ENCODE assay signal across 9 cellular contexts in genomic region chr10:59362991-59363390, GRCh38.
DNase-seq lines count a peak whose midpoint lies in the region; ATAC-seq lines count a peak whose summit lies in the region.
"Had no signal": no experiment of that assay in that cellular context is flagged by ENCODE, and none has a peak within 500 bp of the region (broad histone marks: within the 10 kb centered on the region; RNA-seq: fewer than 3 reads in every experiment).

No MANE protein-coding gene starts in this region.

- peak; percentile 34 to 41 for ATAC-seq in stimulated activated naive B cell treated with anti-CD40 and anti-IgM and Interleukin-4, amounts not matched to agents 10 μg/mL and 1 μg/mL and 100 μg/mL, for 72 hours (replicated peaks)
- ATAC-seq in HG02571 (IDR thresholded peaks at IDR 0.05; ENCODE audit: unreplicated experiment) (no peak), HG03439 (IDR thresholded peaks at IDR 0.05; ENCODE audit: unreplicated experiment) (no peak)

- peaks cover 8 to 13% of the 10 kb centered on the region in 2 donors for H3K4me1 Mint-ChIP-seq in stimulated activated naive B cell treated with anti-CD40 and anti-IgM and Interleukin-4, amounts not matched to agents 10 μg/mL and 1 μg/mL and 100 μg/mL, for 72 hours

- no peaks in the 10 kb centered on the region for H3K27me3 ChIP-seq in layer of hippocampus (ENCODE audit: control insufficient read depth, insufficient read depth, low read length)

- H3K27me3 Mint-ChIP-seq in stimulated activated naive B cell treated with anti-CD40 and anti-IgM and Interleukin-4, amounts not matched to agents 10 μg/mL and 1 μg/mL and 100 μg/mL, for 72 hours = peaks cover 19 to 34% of the 10 kb centered on the region in 2 donors

- no peaks in the 10 kb centered on the region for H3K36me3 Mint-ChIP-seq in stimulated activated naive B cell treated with anti-CD40 and anti-IgM and Interleukin-4, amounts not matched to agents 10 μg/mL and 1 μg/mL and 100 μg/mL, for 72 hours
- H3K36me3 Mint-ChIP-seq: CD4-positive, CD25-positive, alpha-beta regulatory T cell had no signal

- DNase-seq in NCI-H446 (lab: John Stamatoyannopoulos, UW) (peak; percentile 31 to 45), NCI-H446 treated with DMSO at 0.1 percent for 48 hours (lab: John Stamatoyannopoulos, UW) (no peak), NCI-H748 (lab: John Stamatoyannopoulos, UW; ENCODE audit: unreplicated experiment) (peak; percentile 89)
- DNase-seq in stimulated activated naive B cell treated with anti-CD40 and anti-IgM and Interleukin-4, amounts not matched to agents 10 μg/mL and 1 μg/mL and 100 μg/mL, for 72 hours = no peak

- H3K27ac ChIP-seq in cingulate gyrus (ENCODE audit: low read depth, low read length) = peak overlapping the region; percentile 98
- H3K27ac ChIP-seq in layer of hippocampus (ENCODE audit: low read depth, low read length) = peak overlapping the region; percentile 81

- no peak overlapping the region for H3K27ac Mint-ChIP-seq in stimulated activated naive B cell treated with anti-CD40 and anti-IgM and Interleukin-4, amounts not matched to agents 10 μg/mL and 1 μg/mL and 100 μg/mL, for 72 hours
- H3K27ac Mint-ChIP-seq: CD4-positive, CD25-positive, alpha-beta regulatory T cell had no signal

- peak overlapping the region; percentile 26 to 45 for H3K4me3 Mint-ChIP-seq in stimulated activated naive B cell treated with anti-CD40 and anti-IgM and Interleukin-4, amounts not matched to agents 10 μg/mL and 1 μg/mL and 100 μg/mL, for 72 hours

- H3K9me3 Mint-ChIP-seq in stimulated activated naive B cell treated with anti-CD40 and anti-IgM and Interleukin-4, amounts not matched to agents 10 μg/mL and 1 μg/mL and 100 μg/mL, for 72 hours = no peaks in the 10 kb centered on the region

Comparison
In these comparisons a context has a peak if more than half of its experiments do, and no peak if none do; other contexts are left out.
1. DNase-seq: peak in NCI-H446 (2 of 2) and NCI-H748 (single experiment); none in NCI-H446 treated with DMSO at 0.1 percent for 48 hours (single experiment) and stimulated activated naive B cell treated with anti-CD40 and anti-IgM and Interleukin-4, amounts not matched to agents 10 μg/mL and 1 μg/mL and 100 μg/mL, for 72 hours (single experiment).
2. ATAC-seq: peak in stimulated activated naive B cell treated with anti-CD40 and anti-IgM and Interleukin-4, amounts not matched to agents 10 μg/mL and 1 μg/mL and 100 μg/mL, for 72 hours (2 of 2); none in HG02571 (single experiment) and HG03439 (single experiment).